Comparison of ENCODE assay signal across 1 cellular context in the genomic region with DNA sequence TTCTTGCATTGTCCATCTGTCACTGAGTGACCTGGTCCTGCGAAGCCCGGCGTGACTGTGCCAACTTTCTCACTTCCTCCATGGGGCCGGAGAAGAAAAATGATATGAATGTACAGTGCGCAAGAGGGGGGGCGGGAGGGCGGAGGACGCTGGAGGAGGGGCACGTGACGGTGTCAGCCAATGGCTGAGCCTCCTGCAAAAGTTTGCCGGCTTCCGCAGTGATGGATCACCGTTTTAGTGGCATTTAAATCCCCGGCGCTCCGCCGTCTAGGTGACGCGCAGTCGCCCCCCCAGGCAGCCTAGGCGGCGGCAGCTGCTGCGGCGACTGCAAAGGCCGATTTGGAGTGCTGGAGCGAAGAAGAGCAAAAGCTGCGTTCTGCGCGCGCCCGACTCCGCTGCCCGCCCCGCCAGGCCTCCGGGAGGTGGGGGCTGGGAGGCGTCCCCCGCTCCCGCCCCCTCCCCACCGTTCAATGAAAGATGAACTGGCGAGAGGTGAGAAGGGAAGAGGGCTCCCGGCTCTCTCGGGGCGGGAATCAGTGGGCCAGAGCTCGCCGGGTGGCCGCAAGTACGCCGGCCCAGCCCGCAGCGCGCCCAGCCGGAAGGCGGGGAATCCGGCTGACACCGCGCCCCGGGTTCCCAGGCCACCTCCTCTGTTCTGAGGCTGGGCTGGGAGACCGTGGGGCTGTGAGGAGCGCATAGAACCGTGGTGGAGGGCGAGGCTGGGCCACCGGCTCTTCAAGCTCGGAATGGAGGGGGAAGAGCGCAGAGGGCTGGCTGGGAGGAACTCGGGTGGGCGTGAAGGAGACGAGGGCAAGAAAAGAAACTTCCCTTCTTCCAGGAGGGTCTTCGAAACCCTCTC.
TF ChIP-seq lines count a peak whose summit lies in the region.

A gene (minus strand): TSS at position 104 of the 859 bp plus-strand sequence. CDS start 88 bp downstream, at position 16.

TF ChIP-seq in Ishikawa, 13 proteins besides CTCF, POLR2A, EP300 and RAD21 (continued from another document):
- peak; percentile 88; the same call in 1 of the 2 replicates for TF ChIP-seq ZBTB7A (IDR thresholded peaks at IDR 0.05; ENCODE audit: low read depth)
- TF ChIP-seq TEAD4 (IDR thresholded peaks at IDR 0.05) = peak; percentile 41; the same call in 1 of the 2 replicates
- TF ChIP-seq, protein P1, sequence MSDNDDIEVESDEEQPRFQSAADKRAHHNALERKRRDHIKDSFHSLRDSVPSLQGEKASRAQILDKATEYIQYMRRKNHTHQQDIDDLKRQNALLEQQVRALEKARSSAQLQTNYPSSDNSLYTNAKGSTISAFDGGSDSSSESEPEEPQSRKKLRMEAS (IDR thresholded peaks at IDR 0.05) = 0 out of 2 replicates have a peak, but pooled peaks have one; percentile 6
- no peak for TF ChIP-seq YY1 (IDR thresholded peaks at IDR 0.05; ENCODE audit: low read depth)
- TF ChIP-seq, protein P2, sequence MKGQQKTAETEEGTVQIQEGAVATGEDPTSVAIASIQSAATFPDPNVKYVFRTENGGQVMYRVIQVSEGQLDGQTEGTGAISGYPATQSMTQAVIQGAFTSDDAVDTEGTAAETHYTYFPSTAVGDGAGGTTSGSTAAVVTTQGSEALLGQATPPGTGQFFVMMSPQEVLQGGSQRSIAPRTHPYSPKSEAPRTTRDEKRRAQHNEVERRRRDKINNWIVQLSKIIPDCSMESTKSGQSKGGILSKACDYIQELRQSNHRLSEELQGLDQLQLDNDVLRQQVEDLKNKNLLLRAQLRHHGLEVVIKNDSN (IDR thresholded peaks at IDR 0.05) = peak; percentile 96
- TF ChIP-seq NFIC (IDR thresholded peaks at IDR 0.05) = no peak; the same call in 1 of the 2 replicates
- TF ChIP-seq CREB1 (IDR thresholded peaks at IDR 0.05; ENCODE audit: low read depth) = no peak
